Comparison of ENCODE assay signal across 24 cellular contexts in genomic region chr4:53649357-53649756, GRCh38. TPM values are rescaled to one million over a fixed set of nuclear protein-coding genes. Genes with fewer than 3 reads are reported as not detected.
DNase-seq lines count a peak whose midpoint lies in the region; ATAC-seq, FAIRE-seq and TF ChIP-seq lines count a peak whose summit lies in the region.
"Had no signal": no experiment of that assay in that cellular context is flagged by ENCODE, and none has a peak within 500 bp of the region (broad histone marks: within the 10 kb centered on the region; RNA-seq: fewer than 3 reads in every experiment).

No MANE protein-coding gene starts in this region.

- CTCF ChIA-PET in HEK293 (lab: Yijun Ruan, JAX) = interaction anchor here (0.5 to 0.6 kb wide), 2 partner anchors 813 to 943 kb away, joined by 3 read pairs; no protein-coding TSS in a partner anchor
- CTCF ChIA-PET in mammary epithelial cell (lab: Charles Lee; ENCODE audit: low non-redundant PET) = interaction anchor here (0.8 kb wide), 1 partner anchor 19 kb away, joined by 6 read pairs; no protein-coding TSS in a partner anchor

- FAIRE-seq in GM19239 (lab: Jason Lieb, UNC) = no peak
- FAIRE-seq: A204.1, GM12892 had no signal

- no peaks in the 10 kb centered on the region for H3K36me3 ChIP-seq in HEK293 (ENCODE audit: control insufficient read depth in 2 of 2, insufficient read depth in 1 of 2, low read length in 2 of 2)
- H3K36me3 ChIP-seq in Karpas-422 (ENCODE audit: insufficient read depth, low read length) = no peaks in the 10 kb centered on the region
- H3K36me3 ChIP-seq in mammary epithelial cell (ENCODE audit: insufficient read depth, low read length) = no peaks in the 10 kb centered on the region
- H3K36me3 ChIP-seq: BLaER1, SJCRH30 had no signal

- H3K27ac ChIP-seq in HEK293 (ENCODE audit: extremely low read depth, low read depth, low read length) (no peak overlapping the region), Karpas-422 (ENCODE audit: low read length) (no peak overlapping the region), foreskin keratinocyte (no peak overlapping the region), mammary epithelial cell (ENCODE audit: insufficient read depth, low read depth, low read length) (no peak overlapping the region)
- H3K27ac ChIP-seq: BLaER1, KMS-11, SJCRH30 had no signal

- POLR2A ChIA-PET in HEK293 (lab: Yijun Ruan, JAX) = no interaction called here

- peaks cover 17 to 18% of the 10 kb centered on the region in 2 donors for H3K27me3 Mint-ChIP-seq in stimulated activated naive B cell treated with anti-CD40 and anti-IgM and Interleukin-4, amounts not matched to agents 10 μg/mL and 1 μg/mL and 100 μg/mL, for 72 hours

- no peak overlapping the region for H2AFZ ChIP-seq in Karpas-422 (ENCODE audit: low read length)
- H2AFZ ChIP-seq in mammary epithelial cell (ENCODE audit: low read depth, low read length) = no peak overlapping the region

- no peak for TF ChIP-seq CTCF in HEK293 (tag by site-specific recombination; IDR thresholded peaks at IDR 0.05)
- no peak for TF ChIP-seq CTCF in foreskin keratinocyte (conservative IDR thresholded peaks at IDR 0.05)
- no peak for TF ChIP-seq CTCF in mammary epithelial cell (conservative IDR thresholded peaks at IDR 0.05 in 1 of 2, IDR thresholded peaks at IDR 0.05 in 1 of 2; ENCODE audit: extremely low read depth in 1 of 2, insufficient read depth in 1 of 2, low read depth in 1 of 2, low read length in 2 of 2)

- no TSS peak for BruUV-seq in mammary epithelial cell (replicated peaks; lab: Mats Ljungman, UMichigan)

- H3K4me1 Mint-ChIP-seq in stimulated activated naive B cell treated with anti-CD40 and anti-IgM and Interleukin-4, amounts not matched to agents 10 μg/mL and 1 μg/mL and 100 μg/mL, for 72 hours = peaks cover 7 to 9% of the 10 kb centered on the region in 2 donors
- H3K4me1 Mint-ChIP-seq: CD4-positive, CD25-positive, alpha-beta regulatory T cell had no signal

- no peaks in the 10 kb centered on the region for H3K36me3 Mint-ChIP-seq in stimulated activated naive B cell treated with anti-CD40 and anti-IgM and Interleukin-4, amounts not matched to agents 10 μg/mL and 1 μg/mL and 100 μg/mL, for 72 hours
- H3K36me3 Mint-ChIP-seq: CD4-positive, CD25-positive, alpha-beta regulatory T cell had no signal

- H3K9me3 ChIP-seq in HEK293 (ENCODE audit: control insufficient read depth, insufficient read depth, low read depth, low read length) (no peaks in the 10 kb centered on the region), Karpas-422 (ENCODE audit: low read length) (no peaks in the 10 kb centered on the region), mammary epithelial cell (replicated peaks; ENCODE audit: insufficient read depth, low read length) (no peaks in the 10 kb centered on the region)
- H3K9me3 ChIP-seq: BLaER1, SJCRH30 had no signal

- H3K9me2 ChIP-seq in Karpas-422 (replicated peaks; ENCODE audit: insufficient read depth, low read length) = no peaks in the 10 kb centered on the region

- H3K4me2 ChIP-seq in Karpas-422 (ENCODE audit: low read depth, low read length, poor library complexity, severe bottlenecking) (no peak overlapping the region), mammary epithelial cell (ENCODE audit: insufficient read depth, low read depth, low read length) (no peak overlapping the region)
- H3K4me2 ChIP-seq: BLaER1, KMS-11 had no signal

- H3K4me3 Mint-ChIP-seq in stimulated activated naive B cell treated with anti-CD40 and anti-IgM and Interleukin-4, amounts not matched to agents 10 μg/mL and 1 μg/mL and 100 μg/mL, for 72 hours = no peak overlapping the region
- H3K4me3 Mint-ChIP-seq: CD4-positive, CD25-positive, alpha-beta regulatory T cell had no signal

- in situ Hi-C loops in mammary epithelial cell (cut with MboI; ENCODE audit: low sequenced_read_pairs in 2 of 2) = no loop called here

- ATAC-seq in foreskin keratinocyte = peak; percentile 3
- no peak for ATAC-seq in stimulated activated naive B cell treated with anti-CD40 and anti-IgM and Interleukin-4, amounts not matched to agents 10 μg/mL and 1 μg/mL and 100 μg/mL, for 72 hours (replicated peaks)
- no peak for ATAC-seq in HG02870 (IDR thresholded peaks at IDR 0.05; ENCODE audit: unreplicated experiment)
- ATAC-seq: Right ventricle myocardium inferior had no signal

- no peaks in the 10 kb centered on the region for H4K20me1 ChIP-seq in Karpas-422 (ENCODE audit: insufficient read depth, low read depth, low read length)
- H4K20me1 ChIP-seq in mammary epithelial cell (ENCODE audit: insufficient read depth, low read length) = no peaks in the 10 kb centered on the region
- H4K20me1 ChIP-seq: BLaER1 had no signal

- H3K27me3 ChIP-seq in Karpas-422 (ENCODE audit: low read length) (no peaks in the 10 kb centered on the region), foreskin keratinocyte (no peaks in the 10 kb centered on the region), mammary epithelial cell (ENCODE audit: insufficient read depth, low read length) (no peaks in the 10 kb centered on the region)
- H3K27me3 ChIP-seq: BLaER1, SJCRH30 had no signal

- no peaks in the 10 kb centered on the region for H3K79me2 ChIP-seq in Karpas-422 (ENCODE audit: low read length)
- no peaks in the 10 kb centered on the region for H3K79me2 ChIP-seq in mammary epithelial cell (ENCODE audit: insufficient read depth, low read length)

- 56% methylated on average over 1 of the region's 2 CpGs for WGBS in mammary epithelial cell (ENCODE audit: low coverage, missing lambda C conversion rate)

- H3K9ac ChIP-seq in Karpas-422 (ENCODE audit: low read length) = no peak overlapping the region
- no peak overlapping the region for H3K9ac ChIP-seq in mammary epithelial cell (ENCODE audit: insufficient read depth, low read length)
- H3K9ac ChIP-seq: BLaER1, KMS-11 had no signal

- DNase-seq in Karpas-422 (peak; percentile 32), foreskin keratinocyte (peak in 1 of 2 donors; percentile 6), mammary epithelial cell (no peak), GM19239 (ENCODE audit: insufficient read length, low spot score) (no peak)
- DNase-seq in stimulated activated naive B cell treated with anti-CD40 and anti-IgM and Interleukin-4, amounts not matched to agents 10 μg/mL and 1 μg/mL and 100 μg/mL, for 72 hours = no peak
- DNase-seq: CD4-positive, CD25-positive, alpha-beta regulatory T cell; DMS153; DND-41; H7; NCI-H1092; NCI-H1417 treated with DMSO at 0.1 percent for 48 hours; NCI-H1694 treated with DMSO at 0.1 percent for 48 hours; NCI-H2171 treated with DMSO at 0.1 percent for 48 hours; NCI-H345; NCI-H524 treated with DMSO at 0.1 percent for 48 hours; NCI-H774; SJCRH30 had no signal

- H3K4me3 ChIP-seq in HEK293 (ENCODE audit: low read depth, low read length) (no peak overlapping the region), Karpas-422 (ENCODE audit: low read length) (no peak overlapping the region), mammary epithelial cell (replicated peaks in 1 of 3; ENCODE audit: insufficient read depth in 1 of 3, low read depth in 2 of 3, low read length in 3 of 3) (no peak overlapping the region)
- H3K4me3 ChIP-seq: BLaER1, SJCRH30 had no signal

- dilution Hi-C loops in mammary epithelial cell (cut with HindIII; ENCODE audit: low sequenced_read_pairs) = no loop called here

- no peaks in the 10 kb centered on the region for H3K4me1 ChIP-seq in HEK293 (ENCODE audit: control insufficient read depth, insufficient read depth, low read length)
- no peaks in the 10 kb centered on the region for H3K4me1 ChIP-seq in Karpas-422 (ENCODE audit: low read length)
- H3K4me1 ChIP-seq in foreskin keratinocyte = no peaks in the 10 kb centered on the region
- H3K4me1 ChIP-seq in mammary epithelial cell (ENCODE audit: insufficient read depth, low read length) = peaks cover 19% of the 10 kb centered on the region

- H3K9me3 Mint-ChIP-seq in stimulated activated naive B cell treated with anti-CD40 and anti-IgM and Interleukin-4, amounts not matched to agents 10 μg/mL and 1 μg/mL and 100 μg/mL, for 72 hours = peaks cover 0 to 1% of the 10 kb centered on the region in 2 donors

- peak overlapping the region; percentile 2 for H3K27ac Mint-ChIP-seq in stimulated activated naive B cell treated with anti-CD40 and anti-IgM and Interleukin-4, amounts not matched to agents 10 μg/mL and 1 μg/mL and 100 μg/mL, for 72 hours
- H3K27ac Mint-ChIP-seq: CD4-positive, CD25-positive, alpha-beta regulatory T cell had no signal

- intact Hi-C loops in mammary epithelial cell (cut with micrococcal nuclease) = no loop called here

TF ChIP-seq in HEK293, 187 proteins besides CTCF, POLR2A, EP300 and RAD21:
- TF ChIP-seq REST (tag by site-specific recombination; IDR thresholded peaks at IDR 0.05) (peak; percentile 40; the same call in 1 of the 2 replicates), KLF8 (tag by site-specific recombination; IDR thresholded peaks at IDR 0.05) (no peak)

RNA-seq across cellular contexts. Expression of gene LNX1, which starts 58.1 kb away (rescaled TPM):
- not detected in 2 replicates for total RNA-seq in Karpas-422 (2014; rRNA removed; shearing (Covaris generic); ENCODE audit: low replicate concordance)
- total RNA-seq in foreskin keratinocyte (0.25 and 0.34 TPM in 2 replicates), mammary epithelial cell (under 1 TPM in 1 of 2 donors, not detected in 1; 0.83 TPM)
- polyA plus RNA-seq in foreskin keratinocyte (0.03 and 0.09 TPM in 2 replicates), mammary epithelial cell (0.57 TPM)
- polyA minus RNA-seq in mammary epithelial cell = not detected
- total RNA-seq: CD4-positive, CD25-positive, alpha-beta regulatory T cell had no signal
